ENCODE assay signal across 1 cellular context in the genomic region with DNA sequence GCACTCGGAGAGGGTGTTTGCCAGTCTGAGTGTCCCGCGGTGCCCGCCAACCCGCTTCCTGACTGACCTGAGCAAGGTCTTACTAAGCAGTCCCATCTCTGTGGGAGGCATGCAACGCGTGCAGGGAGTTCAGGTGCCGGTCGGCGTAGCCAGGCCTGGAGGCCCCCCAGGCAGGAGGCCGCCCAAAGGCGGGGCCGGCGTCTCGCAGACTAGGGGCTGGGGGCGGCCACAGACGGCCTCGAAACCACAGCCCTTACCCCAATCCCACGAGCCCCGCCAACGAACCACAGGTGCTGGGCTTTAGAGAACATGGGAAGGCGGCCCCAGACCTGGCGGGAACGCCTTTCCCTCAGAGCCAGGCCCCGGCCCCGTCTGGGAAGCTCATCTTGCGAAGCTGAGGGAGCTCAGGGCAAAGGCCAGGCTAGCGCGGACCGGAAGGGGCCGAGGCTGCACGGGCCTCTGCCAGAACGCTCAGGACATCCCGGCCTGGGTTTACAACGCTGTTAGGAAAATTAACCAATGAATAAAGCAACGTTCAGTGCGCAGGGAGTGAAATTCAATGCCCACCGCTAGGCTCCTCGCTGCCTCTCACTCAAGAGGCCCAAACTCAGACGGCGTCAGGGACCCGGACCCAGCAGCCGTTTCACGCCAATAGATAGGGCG.
TF ChIP-seq lines count a peak whose summit lies in the region.

No MANE protein-coding gene starts in this region.

TF ChIP-seq in HepG2, 621 proteins besides CTCF, POLR2A, EP300 and RAD21 (continued from another document and continues in another):
- TF ChIP-seq ZNF337 (CRISPR knock-in tag; IDR thresholded peaks at IDR 0.05; ENCODE audit: borderline replicate concordance, low read depth): peak; percentile 74; the same call in 1 of the 2 replicates
- TF ChIP-seq, protein P1, sequence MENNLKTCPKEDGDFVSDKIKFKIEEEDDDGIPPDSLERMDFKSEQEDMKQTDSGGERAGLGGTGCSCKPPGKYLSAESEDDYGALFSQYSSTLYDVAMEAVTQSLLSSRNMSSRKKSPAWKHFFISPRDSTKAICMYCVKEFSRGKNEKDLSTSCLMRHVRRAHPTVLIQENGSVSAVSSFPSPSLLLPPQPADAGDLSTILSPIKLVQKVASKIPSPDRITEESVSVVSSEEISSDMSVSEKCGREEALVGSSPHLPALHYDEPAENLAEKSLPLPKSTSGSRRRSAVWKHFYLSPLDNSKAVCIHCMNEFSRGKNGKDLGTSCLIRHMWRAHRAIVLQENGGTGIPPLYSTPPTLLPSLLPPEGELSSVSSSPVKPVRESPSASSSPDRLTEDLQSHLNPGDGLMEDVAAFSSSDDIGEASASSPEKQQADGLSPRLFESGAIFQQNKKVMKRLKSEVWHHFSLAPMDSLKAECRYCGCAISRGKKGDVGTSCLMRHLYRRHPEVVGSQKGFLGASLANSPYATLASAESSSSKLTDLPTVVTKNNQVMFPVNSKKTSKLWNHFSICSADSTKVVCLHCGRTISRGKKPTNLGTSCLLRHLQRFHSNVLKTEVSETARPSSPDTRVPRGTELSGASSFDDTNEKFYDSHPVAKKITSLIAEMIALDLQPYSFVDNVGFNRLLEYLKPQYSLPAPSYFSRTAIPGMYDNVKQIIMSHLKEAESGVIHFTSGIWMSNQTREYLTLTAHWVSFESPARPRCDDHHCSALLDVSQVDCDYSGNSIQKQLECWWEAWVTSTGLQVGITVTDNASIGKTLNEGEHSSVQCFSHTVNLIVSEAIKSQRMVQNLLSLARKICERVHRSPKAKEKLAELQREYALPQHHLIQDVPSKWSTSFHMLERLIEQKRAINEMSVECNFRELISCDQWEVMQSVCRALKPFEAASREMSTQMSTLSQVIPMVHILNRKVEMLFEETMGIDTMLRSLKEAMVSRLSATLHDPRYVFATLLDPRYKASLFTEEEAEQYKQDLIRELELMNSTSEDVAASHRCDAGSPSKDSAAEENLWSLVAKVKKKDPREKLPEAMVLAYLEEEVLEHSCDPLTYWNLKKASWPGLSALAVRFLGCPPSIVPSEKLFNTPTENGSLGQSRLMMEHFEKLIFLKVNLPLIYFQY (CRISPR knock-in tag; IDR thresholded peaks at IDR 0.05; ENCODE audit: borderline replicate concordance): no peak; the same call in 1 of the 2 replicates
- TF ChIP-seq, protein P2, sequence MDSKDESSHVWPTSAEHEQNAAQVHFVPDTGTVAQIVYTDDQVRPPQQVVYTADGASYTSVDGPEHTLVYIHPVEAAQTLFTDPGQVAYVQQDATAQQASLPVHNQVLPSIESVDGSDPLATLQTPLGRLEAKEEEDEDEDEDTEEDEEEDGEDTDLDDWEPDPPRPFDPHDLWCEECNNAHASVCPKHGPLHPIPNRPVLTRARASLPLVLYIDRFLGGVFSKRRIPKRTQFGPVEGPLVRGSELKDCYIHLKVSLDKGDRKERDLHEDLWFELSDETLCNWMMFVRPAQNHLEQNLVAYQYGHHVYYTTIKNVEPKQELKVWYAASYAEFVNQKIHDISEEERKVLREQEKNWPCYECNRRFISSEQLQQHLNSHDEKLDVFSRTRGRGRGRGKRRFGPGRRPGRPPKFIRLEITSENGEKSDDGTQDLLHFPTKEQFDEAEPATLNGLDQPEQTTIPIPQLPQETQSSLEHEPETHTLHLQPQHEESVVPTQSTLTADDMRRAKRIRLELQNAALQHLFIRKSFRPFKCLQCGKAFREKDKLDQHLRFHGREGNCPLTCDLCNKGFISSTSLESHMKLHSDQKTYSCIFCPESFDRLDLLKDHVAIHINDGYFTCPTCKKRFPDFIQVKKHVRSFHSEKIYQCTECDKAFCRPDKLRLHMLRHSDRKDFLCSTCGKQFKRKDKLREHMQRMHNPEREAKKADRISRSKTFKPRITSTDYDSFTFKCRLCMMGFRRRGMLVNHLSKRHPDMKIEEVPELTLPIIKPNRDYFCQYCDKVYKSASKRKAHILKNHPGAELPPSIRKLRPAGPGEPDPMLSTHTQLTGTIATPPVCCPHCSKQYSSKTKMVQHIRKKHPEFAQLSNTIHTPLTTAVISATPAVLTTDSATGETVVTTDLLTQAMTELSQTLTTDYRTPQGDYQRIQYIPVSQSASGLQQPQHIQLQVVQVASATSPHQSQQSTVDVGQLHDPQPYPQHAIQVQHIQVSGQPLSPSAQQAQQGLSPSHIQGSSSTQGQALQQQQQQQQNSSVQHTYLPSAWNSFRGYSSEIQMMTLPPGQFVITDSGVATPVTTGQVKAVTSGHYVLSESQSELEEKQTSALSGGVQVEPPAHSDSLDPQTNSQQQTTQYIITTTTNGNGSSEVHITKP (CRISPR knock-in tag; IDR thresholded peaks at IDR 0.05; ENCODE audit: low read depth): no peak
- TF ChIP-seq TBP (CRISPR knock-in tag; IDR thresholded peaks at IDR 0.05): peak; percentile 90; the same call in 1 of the 2 replicates
- TF ChIP-seq ZNF749 (CRISPR knock-in tag; IDR thresholded peaks at IDR 0.05; ENCODE audit: borderline replicate concordance): no peak; the same call in 1 of the 2 replicates
- 0 out of 2 replicates have a peak, but pooled peaks have one; percentile 8 for TF ChIP-seq ZBTB3 (CRISPR knock-in tag; IDR thresholded peaks at IDR 0.05; ENCODE audit: borderline replicate concordance, low read depth)
- TF ChIP-seq ZNF598 (CRISPR knock-in tag; IDR thresholded peaks at IDR 0.05; ENCODE audit: borderline replicate concordance): peak; percentile 66; the same call in 1 of the 2 replicates
- peak; percentile 84; the same call in 1 of the 2 replicates for TF ChIP-seq ZNF83 (CRISPR knock-in tag; IDR thresholded peaks at IDR 0.05; ENCODE audit: borderline replicate concordance)
- 0 out of 2 replicates have a peak, but pooled peaks have one; percentile 5 for TF ChIP-seq ARID3A (IDR thresholded peaks at IDR 0.05; ENCODE audit: low read depth, low read length)
- no peak; the same call in 1 of the 2 replicates for TF ChIP-seq ZNF331 (CRISPR knock-in tag; IDR thresholded peaks at IDR 0.05)
- TF ChIP-seq, protein P3, sequence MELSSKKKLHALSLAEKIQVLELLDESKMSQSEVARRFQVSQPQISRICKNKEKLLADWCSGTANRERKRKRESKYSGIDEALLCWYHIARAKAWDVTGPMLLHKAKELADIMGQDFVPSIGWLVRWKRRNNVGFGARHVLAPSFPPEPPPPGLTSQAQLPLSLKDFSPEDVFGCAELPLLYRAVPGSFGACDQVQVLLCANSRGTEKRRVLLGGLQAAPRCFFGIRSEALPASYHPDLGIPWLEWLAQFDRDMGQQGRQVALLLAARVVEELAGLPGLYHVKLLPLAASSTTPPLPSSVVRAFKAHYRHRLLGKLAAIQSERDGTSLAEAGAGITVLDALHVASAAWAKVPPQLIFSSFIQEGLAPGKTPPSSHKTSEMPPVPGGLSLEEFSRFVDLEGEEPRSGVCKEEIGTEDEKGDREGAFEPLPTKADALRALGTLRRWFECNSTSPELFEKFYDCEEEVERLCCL (CRISPR knock-in tag; IDR thresholded peaks at IDR 0.05; ENCODE audit: borderline replicate concordance): peak; percentile 94
- no peak for TF ChIP-seq LCORL (IDR thresholded peaks at IDR 0.05)
- TF ChIP-seq LCORL (CRISPR knock-in tag; IDR thresholded peaks at IDR 0.05): no peak; the same call in none of the 2 replicates
- TF ChIP-seq ZNF674 (CRISPR knock-in tag; IDR thresholded peaks at IDR 0.05; ENCODE audit: low read depth): 0 out of 2 replicates have a peak, but pooled peaks have one; percentile 55
- 0 out of 2 replicates have a peak, but pooled peaks have one; percentile 80 for TF ChIP-seq RARG (CRISPR knock-in tag; IDR thresholded peaks at IDR 0.05; ENCODE audit: low read depth)
- TF ChIP-seq SKIL (CRISPR knock-in tag; IDR thresholded peaks at IDR 0.05; ENCODE audit: borderline replicate concordance): peak; percentile 42; the same call in 1 of the 2 replicates
- no peak for TF ChIP-seq MED8 (CRISPR knock-in tag; IDR thresholded peaks at IDR 0.05; ENCODE audit: insufficient replicate concordance)
- peak; percentile 36; the same call in 1 of the 2 replicates for TF ChIP-seq TEAD2 (CRISPR knock-in tag; IDR thresholded peaks at IDR 0.05)
- no peak for TF ChIP-seq NFYB (CRISPR knock-in tag; IDR thresholded peaks at IDR 0.05)
- TF ChIP-seq ZNF224 (CRISPR knock-in tag; IDR thresholded peaks at IDR 0.05): peak; percentile 28; the same call in 1 of the 2 replicates
- peak; percentile 90 for TF ChIP-seq MEIS1 (CRISPR knock-in tag; IDR thresholded peaks at IDR 0.05; ENCODE audit: borderline replicate concordance)
- TF ChIP-seq ZBTB49 (CRISPR knock-in tag; IDR thresholded peaks at IDR 0.05; ENCODE audit: borderline replicate concordance): no peak
- TF ChIP-seq ZNF724P (CRISPR knock-in tag; IDR thresholded peaks at IDR 0.05; ENCODE audit: borderline replicate concordance): 0 out of 2 replicates have a peak, but pooled peaks have one; percentile 45
- TF ChIP-seq ONECUT2 (CRISPR knock-in tag; IDR thresholded peaks at IDR 0.05): peak; percentile 59
- 0 out of 2 replicates have a peak, but pooled peaks have one; percentile 40 for TF ChIP-seq IRX3 (CRISPR knock-in tag; IDR thresholded peaks at IDR 0.05; ENCODE audit: borderline replicate concordance, low read depth)
- TF ChIP-seq, protein P4, sequence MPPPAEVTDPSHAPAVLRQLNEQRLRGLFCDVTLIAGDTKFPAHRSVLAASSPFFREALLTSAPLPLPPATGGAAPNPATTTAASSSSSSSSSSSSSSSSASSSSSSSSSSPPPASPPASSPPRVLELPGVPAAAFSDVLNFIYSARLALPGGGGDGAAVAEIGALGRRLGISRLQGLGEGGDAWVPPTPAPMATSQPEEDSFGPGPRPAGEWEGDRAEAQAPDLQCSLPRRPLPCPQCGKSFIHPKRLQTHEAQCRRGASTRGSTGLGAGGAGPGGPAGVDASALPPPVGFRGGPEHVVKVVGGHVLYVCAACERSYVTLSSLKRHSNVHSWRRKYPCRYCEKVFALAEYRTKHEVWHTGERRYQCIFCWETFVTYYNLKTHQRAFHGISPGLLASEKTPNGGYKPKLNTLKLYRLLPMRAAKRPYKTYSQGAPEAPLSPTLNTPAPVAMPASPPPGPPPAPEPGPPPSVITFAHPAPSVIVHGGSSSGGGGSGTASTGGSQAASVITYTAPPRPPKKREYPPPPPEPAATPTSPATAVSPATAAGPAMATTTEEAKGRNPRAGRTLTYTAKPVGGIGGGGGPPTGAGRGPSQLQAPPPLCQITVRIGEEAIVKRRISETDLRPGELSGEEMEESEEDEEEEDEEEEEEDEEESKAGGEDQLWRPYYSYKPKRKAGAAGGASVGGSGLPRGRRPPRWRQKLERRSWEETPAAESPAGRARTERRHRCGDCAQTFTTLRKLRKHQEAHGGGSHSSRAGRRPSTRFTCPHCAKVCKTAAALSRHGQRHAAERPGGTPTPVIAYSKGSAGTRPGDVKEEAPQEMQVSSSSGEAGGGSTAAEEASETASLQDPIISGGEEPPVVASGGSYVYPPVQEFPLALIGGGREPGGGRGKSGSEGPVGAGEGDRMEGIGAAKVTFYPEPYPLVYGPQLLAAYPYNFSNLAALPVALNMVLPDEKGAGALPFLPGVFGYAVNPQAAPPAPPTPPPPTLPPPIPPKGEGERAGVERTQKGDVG (CRISPR knock-in tag; IDR thresholded peaks at IDR 0.05; ENCODE audit: borderline replicate concordance): 0 out of 2 replicates have a peak, but pooled peaks have one; percentile 12
- peak; percentile 74; the same call in 1 of the 2 replicates for TF ChIP-seq KAT7 (CRISPR knock-in tag; IDR thresholded peaks at IDR 0.05; ENCODE audit: borderline replicate concordance)
- no peak for TF ChIP-seq NFIB (CRISPR knock-in tag; IDR thresholded peaks at IDR 0.05; ENCODE audit: borderline replicate concordance)
- TF ChIP-seq FLYWCH1 (CRISPR knock-in tag; IDR thresholded peaks at IDR 0.05): no peak
- TF ChIP-seq SRY (CRISPR knock-in tag; IDR thresholded peaks at IDR 0.05): peak; percentile 62; the same call in 1 of the 2 replicates
- TF ChIP-seq ZNF737 (CRISPR knock-in tag; IDR thresholded peaks at IDR 0.05; ENCODE audit: borderline replicate concordance): 0 out of 2 replicates have a peak, but pooled peaks have one; percentile 42
- peak; percentile 84 for TF ChIP-seq ZNF121 (CRISPR knock-in tag; IDR thresholded peaks at IDR 0.05)
